Comparison of ENCODE assay signal across 8 cellular contexts in the genomic region with DNA sequence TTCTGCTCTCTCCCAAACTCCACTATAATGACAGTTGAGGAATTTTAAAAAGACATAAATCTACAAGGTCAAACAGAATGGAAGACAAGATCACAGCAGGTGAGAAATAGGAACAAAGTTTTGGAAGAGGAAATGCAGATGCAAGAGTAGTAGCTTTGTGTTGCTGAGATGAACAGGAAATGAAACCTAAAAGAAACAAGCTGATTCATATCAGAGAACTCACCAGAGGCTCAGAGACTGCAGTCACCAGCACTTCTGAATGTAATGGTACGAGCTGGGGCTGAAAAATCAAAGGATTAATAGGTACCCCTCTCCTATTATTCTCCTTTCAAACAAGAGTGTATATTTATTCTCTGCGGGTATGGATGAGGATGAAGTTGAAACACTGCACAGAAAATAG.
DNase-seq lines count a peak whose midpoint lies in the region; ATAC-seq and TF ChIP-seq lines count a peak whose summit lies in the region.

No MANE protein-coding gene starts in this region.

- H3K4me1 Mint-ChIP-seq in activated naive CD8-positive, alpha-beta T cell treated with anti-CD3 and anti-CD28 coated beads, Interleukin-2, amount 50 U/mL, for 24 hours = peaks cover 57% of the 10 kb centered on the region
- peaks cover 5% of the 10 kb centered on the region for H3K4me1 Mint-ChIP-seq in progenitor cell of endocrine pancreas (ENCODE audit: low read depth)

- peak; percentile 25 for DNase-seq in ELR (ENCODE audit: low read depth)
- no peak for DNase-seq in activated naive CD8-positive, alpha-beta T cell treated with anti-CD3 and anti-CD28 coated beads, Interleukin-2, amount 50 U/mL, for 24 hours
- no peak for DNase-seq in COLO668 (lab: John Stamatoyannopoulos, UW; ENCODE audit: unreplicated experiment)
- DNase-seq in NCI-H187 treated with DMSO at 0.1 percent for 48 hours (lab: John Stamatoyannopoulos, UW) = no peak
- DNase-seq in progenitor cell of endocrine pancreas (ENCODE audit: low spot score, unreplicated experiment) = no peak
- DNase-seq in left lobe of liver (ENCODE audit: low spot score) = no peak

- ATAC-seq in GM19455 (IDR thresholded peaks at IDR 0.05; ENCODE audit: unreplicated experiment) (peak; percentile 94), HG03280 (IDR thresholded peaks at IDR 0.05; ENCODE audit: unreplicated experiment) (peak; percentile 95), left lobe of liver (no peak)
- peak; percentile 26 for ATAC-seq in activated naive CD8-positive, alpha-beta T cell treated with anti-CD3 and anti-CD28 coated beads, Interleukin-2, amount 50 U/mL, for 24 hours

- no peak for TF ChIP-seq CTCF in progenitor cell of endocrine pancreas (IDR thresholded peaks at IDR 0.05; ENCODE audit: unreplicated experiment)

- peak overlapping the region; percentile 84 for H3K27ac Mint-ChIP-seq in activated naive CD8-positive, alpha-beta T cell treated with anti-CD3 and anti-CD28 coated beads, Interleukin-2, amount 50 U/mL, for 24 hours
- H3K27ac Mint-ChIP-seq in progenitor cell of endocrine pancreas = no peak overlapping the region

- H3K27me3 Mint-ChIP-seq in activated naive CD8-positive, alpha-beta T cell treated with anti-CD3 and anti-CD28 coated beads, Interleukin-2, amount 50 U/mL, for 24 hours = no peaks in the 10 kb centered on the region
- no peaks in the 10 kb centered on the region for H3K27me3 Mint-ChIP-seq in progenitor cell of endocrine pancreas

- peaks cover 10% of the 10 kb centered on the region for H3K9me3 Mint-ChIP-seq in activated naive CD8-positive, alpha-beta T cell treated with anti-CD3 and anti-CD28 coated beads, Interleukin-2, amount 50 U/mL, for 24 hours
- no peaks in the 10 kb centered on the region for H3K9me3 Mint-ChIP-seq in progenitor cell of endocrine pancreas (ENCODE audit: low read depth)

- H3K36me3 Mint-ChIP-seq in activated naive CD8-positive, alpha-beta T cell treated with anti-CD3 and anti-CD28 coated beads, Interleukin-2, amount 50 U/mL, for 24 hours (ENCODE audit: low read depth) = peaks cover 2% of the 10 kb centered on the region
- no peaks in the 10 kb centered on the region for H3K36me3 Mint-ChIP-seq in progenitor cell of endocrine pancreas (ENCODE audit: insufficient read depth)

- peak overlapping the region; percentile 22 for H3K4me3 Mint-ChIP-seq in activated naive CD8-positive, alpha-beta T cell treated with anti-CD3 and anti-CD28 coated beads, Interleukin-2, amount 50 U/mL, for 24 hours
- no peak overlapping the region for H3K4me3 Mint-ChIP-seq in progenitor cell of endocrine pancreas (ENCODE audit: low read depth)
